Comparison of ENCODE assay signal across 37 cellular contexts in the genomic region with DNA sequence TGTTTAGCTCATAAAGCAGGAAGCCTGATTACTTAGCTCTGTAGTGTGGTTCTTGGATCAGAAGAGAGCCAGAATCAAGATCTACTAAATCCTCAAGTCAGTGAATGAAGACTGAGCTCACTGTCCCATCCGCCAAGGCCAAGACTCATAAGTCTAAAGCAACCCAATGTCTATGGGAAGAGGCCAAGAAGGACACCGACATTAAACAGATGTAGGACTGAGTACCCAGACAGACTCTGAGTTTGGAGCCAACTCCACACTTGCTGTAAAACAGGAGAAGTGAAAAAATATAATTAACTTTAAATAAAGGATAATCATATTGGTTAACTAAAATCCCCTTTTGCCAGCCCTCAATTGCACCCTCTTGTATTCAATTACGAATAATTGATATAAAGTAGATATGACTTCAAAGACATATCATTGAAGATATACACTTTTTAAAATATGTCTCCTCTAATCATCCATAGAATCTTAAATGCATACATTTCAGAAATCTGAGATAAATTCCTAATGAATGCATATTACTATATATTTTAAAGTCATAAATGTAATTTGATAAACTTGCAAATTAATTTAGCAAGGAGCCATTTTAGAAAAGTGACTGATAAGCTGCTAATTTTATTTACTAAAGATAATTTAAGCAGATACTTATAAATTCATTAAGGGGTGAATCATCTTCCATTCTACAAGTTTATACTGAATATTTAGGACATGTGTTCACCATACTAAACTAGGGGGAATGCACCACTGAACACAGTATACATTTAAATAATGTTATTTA.
"Had no signal": no experiment of that assay in that cellular context is flagged by ENCODE, and none has a peak within 500 bp of the region (broad histone marks: within the 10 kb centered on the region; RNA-seq: fewer than 3 reads in every experiment).

No MANE protein-coding gene starts in this region.

- H3K27me3 Mint-ChIP-seq: activated B cell treated with CpG ODN at 0.5 μM for 24 hours; activated CD8-positive, alpha-beta T cell treated with anti-CD3 and anti-CD28 coated beads for 36 hours; activated naive CD8-positive, alpha-beta T cell treated with anti-CD3 and anti-CD28 coated beads for 36 hours; activated T-helper 17 cell treated with anti-CD3 and anti-CD28 coated beads, Interleukin-2, amount 50 U/mL, for 72 hours had no signal

- DNase-seq: activated B cell treated with CpG ODN at 0.5 μM for 24 hours; activated CD4-positive, alpha-beta T cell treated with anti-CD3 and anti-CD28 coated beads for 4 hours; activated CD4-positive, CD25-positive, alpha-beta regulatory T cell treated with anti-CD3 and anti-CD28 coated beads, Interleukin-2, amount 50 U/mL, for 72 hours; activated CD8-positive, alpha-beta T cell treated with anti-CD3 and anti-CD28 coated beads for 36 hours; activated effector memory CD4-positive, alpha-beta T cell treated with anti-CD3 and anti-CD28 coated beads, Interleukin-2, amount 50 U/mL, for 16 hours; activated naive CD4-positive, alpha-beta T cell; activated naive CD4-positive, alpha-beta T cell treated with anti-CD3 and anti-CD28 coated beads, Interleukin-2, amount 50 U/mL, for 16 hours; activated naive CD8-positive, alpha-beta T cell treated with anti-CD3 and anti-CD28 coated beads for 36 hours; activated T-cell treated with anti-CD3 and anti-CD28 coated beads, Interleukin-2, amount 50 U/mL, for 1 hour; activated T-cell treated with anti-CD3 and anti-CD28 coated beads, Interleukin-2, amount 50 U/mL, for 72 hours; amniotic stem cell; aorta; brain microvascular endothelial cell; central memory CD4-positive, alpha-beta T cell; MM.1S; MV-4-11; NCI-H1092 treated with DMSO at 0.1 percent for 48 hours; NCI-H1417 treated with DMSO at 0.1 percent for 48 hours; NCI-H1694; NCI-H1930; NCI-H2081 treated with DMSO at 0.1 percent for 48 hours; NCI-H226; NCI-H446 treated with DMSO at 0.1 percent for 48 hours; NCI-H524; NCI-H69; NCI-H82; PC-3; Peyer's patch; RPMI8226; SHP77 treated with DMSO at 0.1 percent for 48 hours had no signal

- H3K4me3 Mint-ChIP-seq: activated B cell treated with CpG ODN at 0.5 μM for 24 hours; activated CD8-positive, alpha-beta T cell treated with anti-CD3 and anti-CD28 coated beads for 36 hours; activated naive CD8-positive, alpha-beta T cell treated with anti-CD3 and anti-CD28 coated beads for 36 hours; activated T-cell treated with anti-CD3 and anti-CD28 coated beads, Interleukin-2, amount 50 U/mL, for 72 hours; activated T-helper 17 cell treated with anti-CD3 and anti-CD28 coated beads, Interleukin-2, amount 50 U/mL, for 72 hours; T-helper 1 cell treated with Interleukin-12 subunit alpha and Interleukin-12 subunit beta and Interleukin-4 antibody, amounts not matched to agents 30 μg/mL and 1 μg/mL, for 36 hours; T-helper 2 cell treated with Interferon-gamma antibody and Interleukin-4, amounts not matched to agents 5 μg/mL and 100 μg/mL, for 36 hours had no signal

- H3K27ac Mint-ChIP-seq: activated B cell treated with CpG ODN at 0.5 μM for 24 hours; activated CD8-positive, alpha-beta T cell treated with anti-CD3 and anti-CD28 coated beads for 36 hours; activated naive CD8-positive, alpha-beta T cell treated with anti-CD3 and anti-CD28 coated beads for 36 hours; activated T-cell treated with anti-CD3 and anti-CD28 coated beads, Interleukin-2, amount 50 U/mL, for 72 hours; activated T-helper 17 cell treated with anti-CD3 and anti-CD28 coated beads, Interleukin-2, amount 50 U/mL, for 72 hours; T-helper 1 cell treated with Interleukin-12 subunit alpha and Interleukin-12 subunit beta and Interleukin-4 antibody, amounts not matched to agents 30 μg/mL and 1 μg/mL, for 36 hours; T-helper 2 cell treated with Interferon-gamma antibody and Interleukin-4, amounts not matched to agents 5 μg/mL and 100 μg/mL, for 36 hours had no signal

- H3K36me3 Mint-ChIP-seq: activated naive CD8-positive, alpha-beta T cell treated with anti-CD3 and anti-CD28 coated beads for 36 hours had no signal

- H3K9me3 Mint-ChIP-seq: activated B cell treated with CpG ODN at 0.5 μM for 24 hours; activated CD8-positive, alpha-beta T cell treated with anti-CD3 and anti-CD28 coated beads for 36 hours; activated naive CD8-positive, alpha-beta T cell treated with anti-CD3 and anti-CD28 coated beads for 36 hours; activated T-cell treated with anti-CD3 and anti-CD28 coated beads, Interleukin-2, amount 50 U/mL, for 72 hours; activated T-helper 17 cell treated with anti-CD3 and anti-CD28 coated beads, Interleukin-2, amount 50 U/mL, for 72 hours; T-helper 1 cell treated with Interleukin-12 subunit alpha and Interleukin-12 subunit beta and Interleukin-4 antibody, amounts not matched to agents 30 μg/mL and 1 μg/mL, for 36 hours; T-helper 2 cell treated with Interferon-gamma antibody and Interleukin-4, amounts not matched to agents 5 μg/mL and 100 μg/mL, for 36 hours had no signal

- H3K36me3 ChIP-seq: brain microvascular endothelial cell, Peyer's patch, SJSA1 had no signal

- FAIRE-seq: colon, TTC549 had no signal

- H3K4me3 ChIP-seq: Peyer's patch, SJSA1 had no signal

- H3K27ac ChIP-seq: brain microvascular endothelial cell, Peyer's patch, SJSA1, VCaP had no signal

- H3K4me1 ChIP-seq: Peyer's patch, SJSA1 had no signal

- H3K9me3 ChIP-seq: Peyer's patch, SJSA1 had no signal

- H3K27me3 ChIP-seq: brain microvascular endothelial cell, Peyer's patch, SJSA1 had no signal
